ENCODE assay signal across 1 cellular context in genomic region chr20:36439040-36439730, GRCh38.
TF ChIP-seq lines count a peak whose summit lies in the region.

No MANE protein-coding gene starts in this region.

TF ChIP-seq in HepG2, 621 proteins besides CTCF, POLR2A, EP300 and RAD21 (continued from another document and continues in another):
- TF ChIP-seq UBTF (CRISPR knock-in tag; IDR thresholded peaks at IDR 0.05) (peak; percentile 30; the same call in 1 of the 2 replicates), SNRNP70 (IDR thresholded peaks at IDR 0.05; ENCODE audit: low read depth, low read length) (no peak), ZNF33B (CRISPR knock-in tag; IDR thresholded peaks at IDR 0.05) (0 out of 2 replicates have a peak, but pooled peaks have one; percentile 38), BHLHE40 (IDR thresholded peaks at IDR 0.05; ENCODE audit: low read length) (peak; percentile 37; the same call in 1 of the 2 replicates), YEATS2 (CRISPR knock-in tag; IDR thresholded peaks at IDR 0.05; ENCODE audit: borderline replicate concordance) (peak; percentile 40; the same call in 1 of the 2 replicates), TEAD3 (CRISPR knock-in tag; optimal IDR thresholded peaks at IDR 0.05; ENCODE audit: borderline replicate concordance) (peak; percentile 67), IKZF5 (CRISPR knock-in tag; IDR thresholded peaks at IDR 0.05) (peak; percentile 28; the same call in 1 of the 2 replicates), TFAP4 (IDR thresholded peaks at IDR 0.05; ENCODE audit: borderline replicate concordance, low read depth) (peak; percentile 45; the same call in 1 of the 2 replicates), GATA4 (IDR thresholded peaks at IDR 0.05; ENCODE audit: borderline replicate concordance, low read depth) (no peak), NFE2L2 (IDR thresholded peaks at IDR 0.05; ENCODE audit: low read length) (peak; percentile 39; the same call in 1 of the 2 replicates), SALL1 (CRISPR knock-in tag; IDR thresholded peaks at IDR 0.05) (peak; percentile 65), MXD4 (CRISPR knock-in tag; IDR thresholded peaks at IDR 0.05) (0 out of 2 replicates have a peak, but pooled peaks have one; percentile 33), FOSL2 (CRISPR knock-in tag; IDR thresholded peaks at IDR 0.05) (0 out of 2 replicates have a peak, but pooled peaks have one; percentile 27), SMC3 (IDR thresholded peaks at IDR 0.05; ENCODE audit: low read length) (peak; percentile 82), CHD4 (IDR thresholded peaks at IDR 0.05; ENCODE audit: borderline replicate concordance, low read length) (peak; percentile 75; the same call in 1 of the 2 replicates), GMEB1 (CRISPR knock-in tag; IDR thresholded peaks at IDR 0.05; ENCODE audit: borderline replicate concordance) (no peak), SP5 (CRISPR knock-in tag; IDR thresholded peaks at IDR 0.05; ENCODE audit: borderline replicate concordance, low read depth) (0 out of 2 replicates have a peak, but pooled peaks have one; percentile 22), SIX1 (CRISPR knock-in tag; IDR thresholded peaks at IDR 0.05; ENCODE audit: borderline replicate concordance) (0 out of 2 replicates have a peak, but pooled peaks have one; percentile 17), STAG1 (CRISPR knock-in tag; IDR thresholded peaks at IDR 0.05) (peak; percentile 98), PHF21A (CRISPR knock-in tag; IDR thresholded peaks at IDR 0.05) (no peak), ZNF580 (CRISPR knock-in tag; IDR thresholded peaks at IDR 0.05; ENCODE audit: borderline replicate concordance, low read depth) (0 out of 2 replicates have a peak, but pooled peaks have one; percentile 27), NFKB2 (CRISPR knock-in tag; IDR thresholded peaks at IDR 0.05; ENCODE audit: borderline replicate concordance) (peak; percentile 46; the same call in 1 of the 2 replicates), ZMYM3 (CRISPR knock-in tag; IDR thresholded peaks at IDR 0.05) (0 out of 2 replicates have a peak, but pooled peaks have one; percentile 29), ZFP91 (CRISPR knock-in tag; IDR thresholded peaks at IDR 0.05; ENCODE audit: borderline replicate concordance) (peak; percentile 65; the same call in 1 of the 2 replicates), KDM2A (CRISPR knock-in tag; IDR thresholded peaks at IDR 0.05; ENCODE audit: borderline replicate concordance, low read depth) (peak; percentile 58; the same call in 1 of the 2 replicates)
- TF ChIP-seq, protein P1, sequence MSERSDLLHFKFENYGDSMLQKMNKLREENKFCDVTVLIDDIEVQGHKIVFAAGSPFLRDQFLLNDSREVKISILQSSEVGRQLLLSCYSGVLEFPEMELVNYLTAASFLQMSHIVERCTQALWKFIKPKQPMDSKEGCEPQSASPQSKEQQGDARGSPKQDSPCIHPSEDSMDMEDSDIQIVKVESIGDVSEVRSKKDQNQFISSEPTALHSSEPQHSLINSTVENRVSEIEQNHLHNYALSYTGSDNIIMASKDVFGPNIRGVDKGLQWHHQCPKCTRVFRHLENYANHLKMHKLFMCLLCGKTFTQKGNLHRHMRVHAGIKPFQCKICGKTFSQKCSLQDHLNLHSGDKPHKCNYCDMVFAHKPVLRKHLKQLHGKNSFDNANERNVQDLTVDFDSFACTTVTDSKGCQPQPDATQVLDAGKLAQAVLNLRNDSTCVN (CRISPR knock-in tag; IDR thresholded peaks at IDR 0.05; ENCODE audit: borderline replicate concordance): peak; percentile 50; the same call in 1 of the 2 replicates
- TF ChIP-seq, protein P2, sequence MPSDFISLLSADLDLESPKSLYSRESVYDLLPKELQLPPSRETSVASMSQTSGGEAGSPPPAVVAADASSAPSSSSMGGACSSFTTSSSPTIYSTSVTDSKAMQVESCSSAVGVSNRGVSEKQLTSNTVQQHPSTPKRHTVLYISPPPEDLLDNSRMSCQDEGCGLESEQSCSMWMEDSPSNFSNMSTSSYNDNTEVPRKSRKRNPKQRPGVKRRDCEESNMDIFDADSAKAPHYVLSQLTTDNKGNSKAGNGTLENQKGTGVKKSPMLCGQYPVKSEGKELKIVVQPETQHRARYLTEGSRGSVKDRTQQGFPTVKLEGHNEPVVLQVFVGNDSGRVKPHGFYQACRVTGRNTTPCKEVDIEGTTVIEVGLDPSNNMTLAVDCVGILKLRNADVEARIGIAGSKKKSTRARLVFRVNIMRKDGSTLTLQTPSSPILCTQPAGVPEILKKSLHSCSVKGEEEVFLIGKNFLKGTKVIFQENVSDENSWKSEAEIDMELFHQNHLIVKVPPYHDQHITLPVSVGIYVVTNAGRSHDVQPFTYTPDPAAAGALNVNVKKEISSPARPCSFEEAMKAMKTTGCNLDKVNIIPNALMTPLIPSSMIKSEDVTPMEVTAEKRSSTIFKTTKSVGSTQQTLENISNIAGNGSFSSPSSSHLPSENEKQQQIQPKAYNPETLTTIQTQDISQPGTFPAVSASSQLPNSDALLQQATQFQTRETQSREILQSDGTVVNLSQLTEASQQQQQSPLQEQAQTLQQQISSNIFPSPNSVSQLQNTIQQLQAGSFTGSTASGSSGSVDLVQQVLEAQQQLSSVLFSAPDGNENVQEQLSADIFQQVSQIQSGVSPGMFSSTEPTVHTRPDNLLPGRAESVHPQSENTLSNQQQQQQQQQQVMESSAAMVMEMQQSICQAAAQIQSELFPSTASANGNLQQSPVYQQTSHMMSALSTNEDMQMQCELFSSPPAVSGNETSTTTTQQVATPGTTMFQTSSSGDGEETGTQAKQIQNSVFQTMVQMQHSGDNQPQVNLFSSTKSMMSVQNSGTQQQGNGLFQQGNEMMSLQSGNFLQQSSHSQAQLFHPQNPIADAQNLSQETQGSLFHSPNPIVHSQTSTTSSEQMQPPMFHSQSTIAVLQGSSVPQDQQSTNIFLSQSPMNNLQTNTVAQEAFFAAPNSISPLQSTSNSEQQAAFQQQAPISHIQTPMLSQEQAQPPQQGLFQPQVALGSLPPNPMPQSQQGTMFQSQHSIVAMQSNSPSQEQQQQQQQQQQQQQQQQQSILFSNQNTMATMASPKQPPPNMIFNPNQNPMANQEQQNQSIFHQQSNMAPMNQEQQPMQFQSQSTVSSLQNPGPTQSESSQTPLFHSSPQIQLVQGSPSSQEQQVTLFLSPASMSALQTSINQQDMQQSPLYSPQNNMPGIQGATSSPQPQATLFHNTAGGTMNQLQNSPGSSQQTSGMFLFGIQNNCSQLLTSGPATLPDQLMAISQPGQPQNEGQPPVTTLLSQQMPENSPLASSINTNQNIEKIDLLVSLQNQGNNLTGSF (CRISPR knock-in tag; IDR thresholded peaks at IDR 0.05): no peak; the same call in 1 of the 2 replicates
- TF ChIP-seq, protein P3, sequence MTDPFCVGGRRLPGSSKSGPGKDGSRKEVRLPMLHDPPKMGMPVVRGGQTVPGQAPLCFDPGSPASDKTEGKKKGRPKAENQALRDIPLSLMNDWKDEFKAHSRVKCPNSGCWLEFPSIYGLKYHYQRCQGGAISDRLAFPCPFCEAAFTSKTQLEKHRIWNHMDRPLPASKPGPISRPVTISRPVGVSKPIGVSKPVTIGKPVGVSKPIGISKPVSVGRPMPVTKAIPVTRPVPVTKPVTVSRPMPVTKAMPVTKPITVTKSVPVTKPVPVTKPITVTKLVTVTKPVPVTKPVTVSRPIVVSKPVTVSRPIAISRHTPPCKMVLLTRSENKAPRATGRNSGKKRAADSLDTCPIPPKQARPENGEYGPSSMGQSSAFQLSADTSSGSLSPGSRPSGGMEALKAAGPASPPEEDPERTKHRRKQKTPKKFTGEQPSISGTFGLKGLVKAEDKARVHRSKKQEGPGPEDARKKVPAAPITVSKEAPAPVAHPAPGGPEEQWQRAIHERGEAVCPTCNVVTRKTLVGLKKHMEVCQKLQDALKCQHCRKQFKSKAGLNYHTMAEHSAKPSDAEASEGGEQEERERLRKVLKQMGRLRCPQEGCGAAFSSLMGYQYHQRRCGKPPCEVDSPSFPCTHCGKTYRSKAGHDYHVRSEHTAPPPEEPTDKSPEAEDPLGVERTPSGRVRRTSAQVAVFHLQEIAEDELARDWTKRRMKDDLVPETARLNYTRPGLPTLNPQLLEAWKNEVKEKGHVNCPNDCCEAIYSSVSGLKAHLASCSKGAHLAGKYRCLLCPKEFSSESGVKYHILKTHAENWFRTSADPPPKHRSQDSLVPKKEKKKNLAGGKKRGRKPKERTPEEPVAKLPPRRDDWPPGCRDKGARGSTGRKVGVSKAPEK (CRISPR knock-in tag; IDR thresholded peaks at IDR 0.05; ENCODE audit: borderline replicate concordance): no peak
- TF ChIP-seq, protein P4, sequence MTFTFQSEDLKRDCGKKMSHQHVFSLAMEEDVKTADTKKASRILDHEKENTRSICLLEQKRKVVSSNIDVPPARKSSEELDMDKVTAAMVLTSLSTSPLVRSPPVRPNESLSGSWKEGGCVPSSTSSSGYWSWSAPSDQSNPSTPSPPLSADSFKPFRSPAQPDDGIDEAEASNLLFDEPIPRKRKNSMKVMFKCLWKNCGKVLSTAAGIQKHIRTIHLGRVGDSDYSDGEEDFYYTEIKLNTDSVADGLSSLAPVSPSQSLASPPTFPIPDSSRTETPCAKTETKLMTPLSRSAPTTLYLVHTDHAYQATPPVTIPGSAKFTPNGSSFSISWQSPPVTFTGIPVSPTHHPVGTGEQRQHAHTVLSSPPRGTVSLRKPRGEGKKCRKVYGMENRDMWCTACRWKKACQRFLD (CRISPR knock-in tag; IDR thresholded peaks at IDR 0.05; ENCODE audit: borderline replicate concordance): no peak
- TF ChIP-seq, protein P5, sequence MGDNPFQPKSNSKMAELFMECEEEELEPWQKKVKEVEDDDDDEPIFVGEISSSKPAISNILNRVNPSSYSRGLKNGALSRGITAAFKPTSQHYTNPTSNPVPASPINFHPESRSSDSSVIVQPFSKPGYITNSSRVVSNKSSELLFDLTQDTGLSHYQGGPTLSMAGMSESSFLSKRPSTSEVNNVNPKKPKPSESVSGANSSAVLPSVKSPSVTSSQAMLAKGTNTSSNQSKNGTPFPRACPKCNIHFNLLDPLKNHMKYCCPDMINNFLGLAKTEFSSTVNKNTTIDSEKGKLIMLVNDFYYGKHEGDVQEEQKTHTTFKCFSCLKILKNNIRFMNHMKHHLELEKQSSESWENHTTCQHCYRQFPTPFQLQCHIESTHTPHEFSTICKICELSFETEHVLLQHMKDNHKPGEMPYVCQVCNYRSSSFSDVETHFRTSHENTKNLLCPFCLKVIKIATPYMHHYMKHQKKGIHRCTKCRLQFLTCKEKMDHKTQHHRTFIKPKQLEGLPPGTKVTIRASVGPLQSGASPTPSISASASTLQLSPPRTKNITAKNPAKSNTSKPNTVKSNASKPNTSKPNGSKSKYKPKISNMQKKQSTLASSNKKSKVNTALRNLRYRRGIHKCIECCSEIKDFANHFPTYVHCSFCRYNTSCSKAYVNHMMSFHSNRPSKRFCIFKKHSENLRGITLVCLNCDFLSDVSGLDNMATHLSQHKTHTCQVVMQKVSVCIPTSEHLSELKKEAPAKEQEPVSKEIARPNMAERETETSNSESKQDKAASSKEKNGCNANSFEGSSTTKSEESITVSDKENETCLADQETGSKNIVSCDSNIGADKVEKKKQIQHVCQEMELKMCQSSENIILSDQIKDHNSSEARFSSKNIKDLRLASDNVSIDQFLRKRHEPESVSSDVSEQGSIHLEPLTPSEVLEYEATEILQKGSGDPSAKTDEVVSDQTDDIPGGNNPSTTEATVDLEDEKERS (CRISPR knock-in tag; IDR thresholded peaks at IDR 0.05): no peak
